Comparison of ENCODE assay signal across 2 cellular contexts in the genomic region with DNA sequence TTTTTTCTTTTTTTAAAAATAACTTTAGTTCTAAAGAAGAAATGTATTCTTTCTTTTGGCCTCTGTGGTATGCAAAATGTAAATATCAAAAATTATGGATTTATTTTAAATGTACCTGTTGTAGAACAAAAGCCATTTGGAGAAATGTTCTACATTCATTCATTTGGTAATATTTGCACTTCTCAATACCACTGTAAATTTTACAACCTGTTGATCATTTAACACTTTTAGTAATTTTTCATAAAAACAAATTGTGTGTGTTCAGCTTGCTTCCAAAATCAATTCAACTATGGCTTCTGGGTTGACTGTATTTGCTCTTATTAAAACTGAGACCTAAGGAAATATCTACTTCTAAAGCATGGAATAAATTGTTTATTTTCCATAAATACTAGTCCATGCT.
TF ChIP-seq lines count a peak whose summit lies in the region.

No MANE protein-coding gene starts in this region.

TF ChIP-seq in IMR-90, 13 proteins besides CTCF, POLR2A, EP300 and RAD21:
- TF ChIP-seq BHLHE40 (IDR thresholded peaks at IDR 0.05; ENCODE audit: low read depth, low read length) = no peak
- TF ChIP-seq CEBPB (IDR thresholded peaks at IDR 0.05; ENCODE audit: low read depth, low read length) = no peak
- no peak for TF ChIP-seq MAZ (IDR thresholded peaks at IDR 0.05; ENCODE audit: borderline replicate concordance, low read depth, low read length)
- no peak for TF ChIP-seq SMC3 (IDR thresholded peaks at IDR 0.05; ENCODE audit: low read depth, low read length)
- no peak for TF ChIP-seq RFX5 (IDR thresholded peaks at IDR 0.05; ENCODE audit: low read depth, low read length)
- TF ChIP-seq RCOR1 (IDR thresholded peaks at IDR 0.05; ENCODE audit: insufficient replicate concordance, low read length) = no peak
- no peak for TF ChIP-seq ELK1 (IDR thresholded peaks at IDR 0.05; ENCODE audit: borderline replicate concordance, low read depth, low read length)
- TF ChIP-seq CHD1 (IDR thresholded peaks at IDR 0.05; ENCODE audit: low read depth, low read length) = no peak
- no peak for TF ChIP-seq NFE2L2 (IDR thresholded peaks at IDR 0.05; ENCODE audit: low read depth, low read length)
- no peak for TF ChIP-seq USF2 (IDR thresholded peaks at IDR 0.05; ENCODE audit: low read depth, low read length)

TF ChIP-seq in WTC11, 78 proteins besides CTCF, POLR2A, EP300 and RAD21:
- TF ChIP-seq, protein P1, sequence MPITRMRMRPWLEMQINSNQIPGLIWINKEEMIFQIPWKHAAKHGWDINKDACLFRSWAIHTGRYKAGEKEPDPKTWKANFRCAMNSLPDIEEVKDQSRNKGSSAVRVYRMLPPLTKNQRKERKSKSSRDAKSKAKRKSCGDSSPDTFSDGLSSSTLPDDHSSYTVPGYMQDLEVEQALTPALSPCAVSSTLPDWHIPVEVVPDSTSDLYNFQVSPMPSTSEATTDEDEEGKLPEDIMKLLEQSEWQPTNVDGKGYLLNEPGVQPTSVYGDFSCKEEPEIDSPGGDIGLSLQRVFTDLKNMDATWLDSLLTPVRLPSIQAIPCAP (CRISPR knock-in tag; IDR thresholded peaks at IDR 0.05) = no peak
- TF ChIP-seq ZNF121 (CRISPR knock-in tag; IDR thresholded peaks at IDR 0.05) = no peak
- TF ChIP-seq MXD4 (CRISPR knock-in tag; IDR thresholded peaks at IDR 0.05; ENCODE audit: borderline replicate concordance) = no peak
- no peak for TF ChIP-seq NR2C2 (CRISPR knock-in tag; IDR thresholded peaks at IDR 0.05)
- TF ChIP-seq KAT7 (CRISPR knock-in tag; IDR thresholded peaks at IDR 0.05; ENCODE audit: borderline replicate concordance) = no peak
